In genomic region chr4:184347251-184348239, GRCh38 we compare ENCODE assay signal across 9 cellular contexts.
DNase-seq lines count a peak whose midpoint lies in the region; ATAC-seq and TF ChIP-seq lines count a peak whose summit lies in the region.
"Had no signal": no experiment of that assay in that cellular context is flagged by ENCODE, and none has a peak within 500 bp of the region (broad histone marks: within the 10 kb centered on the region; RNA-seq: fewer than 3 reads in every experiment).

No MANE protein-coding gene starts in this region.

- peaks cover 10% of the 10 kb centered on the region for H3K27me3 Mint-ChIP-seq in T-helper 17 cell

- H2AFZ ChIP-seq in hepatocyte: peak overlapping the region; percentile 9

- H4K20me1 ChIP-seq in DOHH2 (ENCODE audit: control insufficient read depth, insufficient read depth, low read depth, low read length) (no peaks in the 10 kb centered on the region), hepatocyte (ENCODE audit: insufficient read depth, poor library complexity, severe bottlenecking) (no peaks in the 10 kb centered on the region)

- H3K4me3 ChIP-seq in DOHH2 (ENCODE audit: low read length) (peak overlapping the region; percentile 64), hepatocyte (no peak overlapping the region), skin epidermis (no peak overlapping the region)

- H3K9me3 ChIP-seq in DOHH2 (ENCODE audit: control insufficient read depth, insufficient read depth, low read length): no peaks in the 10 kb centered on the region
- H3K9me3 ChIP-seq in T-helper 17 cell (ENCODE audit: control insufficient read depth, low read length, poor library complexity, severe bottlenecking): no peaks in the 10 kb centered on the region
- no peaks in the 10 kb centered on the region for H3K9me3 ChIP-seq in hepatocyte (ENCODE audit: low read depth)

- peaks cover 3% of the 10 kb centered on the region for H3K36me3 Mint-ChIP-seq in T-helper 17 cell (ENCODE audit: low read depth)
- H3K36me3 Mint-ChIP-seq: naive thymus-derived CD8-positive, alpha-beta T cell had no signal

- H3K4me1 Mint-ChIP-seq in T-helper 17 cell: peaks cover 14% of the 10 kb centered on the region

- peaks cover 82% of the 10 kb centered on the region for H3K27me3 ChIP-seq in DOHH2 (ENCODE audit: control insufficient read depth, low read length)
- no peaks in the 10 kb centered on the region for H3K27me3 ChIP-seq in hepatocyte

- ATAC-seq in GM21390 (IDR thresholded peaks at IDR 0.05; ENCODE audit: unreplicated experiment): peak; percentile 78
- peak; percentile 66 for ATAC-seq in HG03575 (IDR thresholded peaks at IDR 0.05; ENCODE audit: extremely low read depth, insufficient number of reproducible peaks, low FRiP score, unreplicated experiment)
- ATAC-seq in T-helper 17 cell: peak; percentile 41
- ATAC-seq: naive thymus-derived CD8-positive, alpha-beta T cell had no signal

- DNase-seq in T-helper 17 cell (no peak), hepatocyte (ENCODE audit: low spot score) (peak; percentile 83), 8988T (no peak), cerebellum (ENCODE audit: low spot score) (no peak)

- H3K79me2 ChIP-seq in DOHH2 (ENCODE audit: control insufficient read depth, low read length): no peaks in the 10 kb centered on the region
- no peaks in the 10 kb centered on the region for H3K79me2 ChIP-seq in hepatocyte

- H3K27ac ChIP-seq in DOHH2 (ENCODE audit: low read depth, low read length): peak overlapping the region; percentile 38
- H3K27ac ChIP-seq in hepatocyte: peak overlapping the region; percentile 99
- peak overlapping the region in 20 of 21 experiments; percentile 29 to 85 (median 78) for H3K27ac ChIP-seq in skin epidermis

- H3K4me1 ChIP-seq in DOHH2 (ENCODE audit: control insufficient read depth, low read length) (peaks cover 52% of the 10 kb centered on the region), hepatocyte (ENCODE audit: insufficient read depth) (peaks cover 49% of the 10 kb centered on the region)

- TF ChIP-seq CTCF in DOHH2 (IDR thresholded peaks at IDR 0.05; ENCODE audit: low read depth, low read length, poor library complexity, severe bottlenecking): no peak
- no peak for TF ChIP-seq CTCF in hepatocyte (IDR thresholded peaks at IDR 0.05; ENCODE audit: poor library complexity)

- H3K36me3 ChIP-seq in DOHH2 (ENCODE audit: control insufficient read depth, low read length): no peaks in the 10 kb centered on the region
- H3K36me3 ChIP-seq in hepatocyte (replicated peaks; ENCODE audit: insufficient read depth, low read depth): no peaks in the 10 kb centered on the region

- no peak overlapping the region for H3K27ac Mint-ChIP-seq in T-helper 17 cell

- H3K9me2 ChIP-seq in DOHH2 (replicated peaks; ENCODE audit: control insufficient read depth, low read length): no peaks in the 10 kb centered on the region
- H3K9me2 ChIP-seq in hepatocyte (replicated peaks; ENCODE audit: insufficient read depth): no peaks in the 10 kb centered on the region

- 38% methylated on average over 16 of the region's 16 CpGs for WGBS in hepatocyte (ENCODE audit: low lambda C conversion rate, missing lambda C conversion rate)

- no peaks in the 10 kb centered on the region for H3F3A ChIP-seq in DOHH2 (ENCODE audit: control insufficient read depth, insufficient read depth)

- H3K4me2 ChIP-seq in DOHH2 (ENCODE audit: low read length) (peak overlapping the region; percentile 80), hepatocyte (peak overlapping the region; percentile 69)

- peak overlapping the region; percentile 69 for H3K4me3 Mint-ChIP-seq in T-helper 17 cell

Comparison
In these comparisons a context has a peak if more than half of its experiments do, and no peak if none do; other contexts are left out.
1. H3K27ac ChIP-seq: peak in every context shown above with its lines; median percentile 99 in hepatocyte; 78 in skin epidermis; 38 in DOHH2.